ENCODE assay signal across 1 cellular context in the genomic region with DNA sequence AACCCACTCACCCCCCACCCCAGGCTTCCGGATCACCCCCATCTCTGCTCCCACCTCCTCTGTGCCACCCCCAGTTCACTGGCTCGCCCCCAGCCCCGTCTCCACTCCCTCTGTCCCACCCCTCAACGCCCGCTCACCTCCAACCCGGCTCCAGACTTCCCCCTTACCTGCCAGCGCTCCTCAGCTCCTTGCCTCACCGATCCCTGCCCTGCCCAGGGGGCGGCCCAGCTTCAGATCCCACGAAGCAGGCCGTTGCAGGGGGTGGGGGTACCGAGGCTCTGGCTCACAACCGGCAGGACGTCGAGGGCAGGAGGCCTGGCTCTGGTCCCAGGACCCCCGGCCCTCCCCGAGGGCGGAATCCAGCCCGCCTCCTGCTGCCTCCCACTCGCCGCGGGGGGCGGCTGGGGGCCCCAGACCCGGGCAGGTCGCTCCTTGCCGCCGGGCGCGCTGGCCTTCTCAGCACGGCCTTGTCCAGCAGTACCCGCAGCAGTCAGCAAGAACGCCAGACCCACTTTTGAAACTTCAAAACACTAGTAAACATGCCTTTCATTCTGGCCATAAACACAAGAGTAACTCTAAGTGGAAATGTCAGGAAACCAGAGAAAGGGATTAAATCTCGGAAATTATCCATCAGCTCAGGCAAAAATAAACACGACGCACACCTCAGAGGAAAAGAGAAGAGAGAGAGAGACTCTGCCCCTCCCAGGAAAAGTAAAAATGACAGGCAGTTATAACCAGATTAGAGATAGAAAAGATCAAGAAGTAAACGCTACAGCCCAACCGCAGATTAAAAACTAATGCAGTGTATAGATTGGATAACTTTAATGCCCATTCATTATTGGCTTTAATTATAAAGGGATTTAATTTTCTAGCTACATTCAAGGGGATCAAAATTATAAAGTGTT.
TF ChIP-seq lines count a peak whose summit lies in the region.

No MANE protein-coding gene starts in this region.

TF ChIP-seq in HEK293, 187 proteins besides CTCF, POLR2A, EP300 and RAD21 (continued from another document and continues in another):
- TF ChIP-seq, protein P1, sequence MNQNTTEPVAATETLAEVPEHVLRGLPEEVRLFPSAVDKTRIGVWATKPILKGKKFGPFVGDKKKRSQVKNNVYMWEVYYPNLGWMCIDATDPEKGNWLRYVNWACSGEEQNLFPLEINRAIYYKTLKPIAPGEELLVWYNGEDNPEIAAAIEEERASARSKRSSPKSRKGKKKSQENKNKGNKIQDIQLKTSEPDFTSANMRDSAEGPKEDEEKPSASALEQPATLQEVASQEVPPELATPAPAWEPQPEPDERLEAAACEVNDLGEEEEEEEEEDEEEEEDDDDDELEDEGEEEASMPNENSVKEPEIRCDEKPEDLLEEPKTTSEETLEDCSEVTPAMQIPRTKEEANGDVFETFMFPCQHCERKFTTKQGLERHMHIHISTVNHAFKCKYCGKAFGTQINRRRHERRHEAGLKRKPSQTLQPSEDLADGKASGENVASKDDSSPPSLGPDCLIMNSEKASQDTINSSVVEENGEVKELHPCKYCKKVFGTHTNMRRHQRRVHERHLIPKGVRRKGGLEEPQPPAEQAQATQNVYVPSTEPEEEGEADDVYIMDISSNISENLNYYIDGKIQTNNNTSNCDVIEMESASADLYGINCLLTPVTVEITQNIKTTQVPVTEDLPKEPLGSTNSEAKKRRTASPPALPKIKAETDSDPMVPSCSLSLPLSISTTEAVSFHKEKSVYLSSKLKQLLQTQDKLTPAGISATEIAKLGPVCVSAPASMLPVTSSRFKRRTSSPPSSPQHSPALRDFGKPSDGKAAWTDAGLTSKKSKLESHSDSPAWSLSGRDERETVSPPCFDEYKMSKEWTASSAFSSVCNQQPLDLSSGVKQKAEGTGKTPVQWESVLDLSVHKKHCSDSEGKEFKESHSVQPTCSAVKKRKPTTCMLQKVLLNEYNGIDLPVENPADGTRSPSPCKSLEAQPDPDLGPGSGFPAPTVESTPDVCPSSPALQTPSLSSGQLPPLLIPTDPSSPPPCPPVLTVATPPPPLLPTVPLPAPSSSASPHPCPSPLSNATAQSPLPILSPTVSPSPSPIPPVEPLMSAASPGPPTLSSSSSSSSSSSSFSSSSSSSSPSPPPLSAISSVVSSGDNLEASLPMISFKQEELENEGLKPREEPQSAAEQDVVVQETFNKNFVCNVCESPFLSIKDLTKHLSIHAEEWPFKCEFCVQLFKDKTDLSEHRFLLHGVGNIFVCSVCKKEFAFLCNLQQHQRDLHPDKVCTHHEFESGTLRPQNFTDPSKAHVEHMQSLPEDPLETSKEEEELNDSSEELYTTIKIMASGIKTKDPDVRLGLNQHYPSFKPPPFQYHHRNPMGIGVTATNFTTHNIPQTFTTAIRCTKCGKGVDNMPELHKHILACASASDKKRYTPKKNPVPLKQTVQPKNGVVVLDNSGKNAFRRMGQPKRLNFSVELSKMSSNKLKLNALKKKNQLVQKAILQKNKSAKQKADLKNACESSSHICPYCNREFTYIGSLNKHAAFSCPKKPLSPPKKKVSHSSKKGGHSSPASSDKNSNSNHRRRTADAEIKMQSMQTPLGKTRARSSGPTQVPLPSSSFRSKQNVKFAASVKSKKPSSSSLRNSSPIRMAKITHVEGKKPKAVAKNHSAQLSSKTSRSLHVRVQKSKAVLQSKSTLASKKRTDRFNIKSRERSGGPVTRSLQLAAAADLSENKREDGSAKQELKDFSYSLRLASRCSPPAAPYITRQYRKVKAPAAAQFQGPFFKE (tag by site-specific recombination; IDR thresholded peaks at IDR 0.05; ENCODE audit: borderline replicate concordance) = no peak
- TF ChIP-seq, protein P2, sequence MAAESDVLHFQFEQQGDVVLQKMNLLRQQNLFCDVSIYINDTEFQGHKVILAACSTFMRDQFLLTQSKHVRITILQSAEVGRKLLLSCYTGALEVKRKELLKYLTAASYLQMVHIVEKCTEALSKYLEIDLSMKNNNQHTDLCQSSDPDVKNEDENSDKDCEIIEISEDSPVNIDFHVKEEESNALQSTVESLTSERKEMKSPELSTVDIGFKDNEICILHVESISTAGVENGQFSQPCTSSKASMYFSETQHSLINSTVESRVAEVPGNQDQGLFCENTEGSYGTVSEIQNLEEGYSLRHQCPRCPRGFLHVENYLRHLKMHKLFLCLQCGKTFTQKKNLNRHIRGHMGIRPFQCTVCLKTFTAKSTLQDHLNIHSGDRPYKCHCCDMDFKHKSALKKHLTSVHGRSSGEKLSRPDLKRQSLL (tag by site-specific recombination; IDR thresholded peaks at IDR 0.05) = no peak
- TF ChIP-seq ZNF324 (tag by site-specific recombination; IDR thresholded peaks at IDR 0.05) (no peak), YY1 (tag by site-specific recombination; IDR thresholded peaks at IDR 0.05) (no peak; the same call in 1 of the 2 replicates), ZNF23 (tag by site-specific recombination; IDR thresholded peaks at IDR 0.05; ENCODE audit: borderline replicate concordance) (no peak), ZNF133 (tag by site-specific recombination; IDR thresholded peaks at IDR 0.05) (no peak), ZNF48 (tag by site-specific recombination; IDR thresholded peaks at IDR 0.05) (no peak), ZNF248 (tag by site-specific recombination; IDR thresholded peaks at IDR 0.05) (no peak), KLF10 (tag by site-specific recombination; IDR thresholded peaks at IDR 0.05) (no peak), ZNF747 (tag by site-specific recombination; IDR thresholded peaks at IDR 0.05) (no peak), KLF1 (tag by site-specific recombination; IDR thresholded peaks at IDR 0.05) (no peak), ZFP3 (tag by site-specific recombination; IDR thresholded peaks at IDR 0.05; ENCODE audit: low read depth) (no peak), ZNF501 (tag by site-specific recombination; IDR thresholded peaks at IDR 0.05) (no peak), ZNF629 (tag by site-specific recombination; IDR thresholded peaks at IDR 0.05) (no peak), ZNF114 (tag by site-specific recombination; IDR thresholded peaks at IDR 0.05) (no peak), ZNF701 (tag by site-specific recombination; IDR thresholded peaks at IDR 0.05) (no peak), ZNF221 (tag by site-specific recombination; IDR thresholded peaks at IDR 0.05; ENCODE audit: borderline replicate concordance) (no peak), ZNF596 (tag by site-specific recombination; IDR thresholded peaks at IDR 0.05) (no peak), ZNF558 (tag by site-specific recombination; IDR thresholded peaks at IDR 0.05) (no peak), ZNF830 (tag by site-specific recombination; IDR thresholded peaks at IDR 0.05; ENCODE audit: low read depth) (no peak), KLF8 (tag by site-specific recombination; IDR thresholded peaks at IDR 0.05) (no peak; the same call in 1 of the 2 replicates), ZIC2 (tag by site-specific recombination; IDR thresholded peaks at IDR 0.05) (peak; percentile 97), HOXA7 (CRISPR knock-in tag; IDR thresholded peaks at IDR 0.05; ENCODE audit: borderline replicate concordance) (no peak), ZNF423 (tag by site-specific recombination; IDR thresholded peaks at IDR 0.05) (no peak), ZNF335 (tag by site-specific recombination; conservative IDR thresholded peaks at IDR 0.05) (peak; percentile 90), ZNF624 (tag by site-specific recombination; IDR thresholded peaks at IDR 0.05) (no peak), REPIN1 (tag by site-specific recombination; IDR thresholded peaks at IDR 0.05; ENCODE audit: low read depth) (no peak), ZNF184 (tag by site-specific recombination; IDR thresholded peaks at IDR 0.05) (no peak), SALL2 (tag by site-specific recombination; IDR thresholded peaks at IDR 0.05; ENCODE audit: borderline replicate concordance) (no peak), ZNF292 (tag by site-specific recombination; IDR thresholded peaks at IDR 0.05; ENCODE audit: borderline replicate concordance, low read depth) (no peak), ZNF366 (tag by site-specific recombination; conservative IDR thresholded peaks at IDR 0.05) (0 out of 2 replicates have a peak, but pooled peaks have one; percentile 38), ZBTB8A (tag by site-specific recombination; IDR thresholded peaks at IDR 0.05) (no peak), ZNF24 (tag by site-specific recombination; IDR thresholded peaks at IDR 0.05) (no peak), ZNF600 (tag by site-specific recombination; IDR thresholded peaks at IDR 0.05) (no peak), GFI1B (tag by site-specific recombination; IDR thresholded peaks at IDR 0.05) (peak; percentile 46; the same call in 1 of the 2 replicates), ZNF433 (tag by site-specific recombination; IDR thresholded peaks at IDR 0.05; ENCODE audit: low read depth) (no peak), MZF1 (tag by site-specific recombination; IDR thresholded peaks at IDR 0.05; ENCODE audit: borderline replicate concordance) (no peak), ZNF645 (tag by site-specific recombination; IDR thresholded peaks at IDR 0.05) (no peak), ZNF664 (tag by site-specific recombination; IDR thresholded peaks at IDR 0.05) (no peak), ZBTB1 (tag by site-specific recombination; IDR thresholded peaks at IDR 0.05) (no peak), ZNF707 (tag by site-specific recombination; IDR thresholded peaks at IDR 0.05) (no peak), ZNF169 (tag by site-specific recombination; IDR thresholded peaks at IDR 0.05) (no peak), ZNF518A (tag by site-specific recombination; conservative IDR thresholded peaks at IDR 0.05; ENCODE audit: low read depth) (no peak), ZNF138 (tag by site-specific recombination; IDR thresholded peaks at IDR 0.05; ENCODE audit: borderline replicate concordance) (no peak), TCF7L2 (IDR thresholded peaks at IDR 0.05; ENCODE audit: borderline replicate concordance, low read depth, low read length) (peak; percentile 72)
- TF ChIP-seq, protein P3, sequence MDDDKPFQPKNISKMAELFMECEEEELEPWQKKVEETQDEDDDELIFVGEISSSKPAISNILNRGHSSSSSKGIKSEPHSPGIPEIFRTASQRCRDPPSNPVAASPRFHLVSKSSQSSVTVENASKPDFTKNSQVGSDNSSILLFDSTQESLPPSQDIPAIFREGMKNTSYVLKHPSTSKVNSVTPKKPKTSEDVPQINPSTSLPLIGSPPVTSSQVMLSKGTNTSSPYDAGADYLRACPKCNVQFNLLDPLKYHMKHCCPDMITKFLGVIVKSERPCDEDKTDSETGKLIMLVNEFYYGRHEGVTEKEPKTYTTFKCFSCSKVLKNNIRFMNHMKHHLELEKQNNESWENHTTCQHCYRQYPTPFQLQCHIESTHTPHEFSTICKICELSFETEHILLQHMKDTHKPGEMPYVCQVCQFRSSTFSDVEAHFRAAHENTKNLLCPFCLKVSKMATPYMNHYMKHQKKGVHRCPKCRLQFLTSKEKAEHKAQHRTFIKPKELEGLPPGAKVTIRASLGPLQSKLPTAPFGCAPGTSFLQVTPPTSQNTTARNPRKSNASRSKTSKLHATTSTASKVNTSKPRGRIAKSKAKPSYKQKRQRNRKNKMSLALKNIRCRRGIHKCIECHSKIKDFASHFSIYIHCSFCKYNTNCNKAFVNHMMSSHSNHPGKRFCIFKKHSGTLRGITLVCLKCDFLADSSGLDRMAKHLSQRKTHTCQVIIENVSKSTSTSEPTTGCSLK (tag by site-specific recombination; IDR thresholded peaks at IDR 0.05) = no peak
- TF ChIP-seq, protein P4, sequence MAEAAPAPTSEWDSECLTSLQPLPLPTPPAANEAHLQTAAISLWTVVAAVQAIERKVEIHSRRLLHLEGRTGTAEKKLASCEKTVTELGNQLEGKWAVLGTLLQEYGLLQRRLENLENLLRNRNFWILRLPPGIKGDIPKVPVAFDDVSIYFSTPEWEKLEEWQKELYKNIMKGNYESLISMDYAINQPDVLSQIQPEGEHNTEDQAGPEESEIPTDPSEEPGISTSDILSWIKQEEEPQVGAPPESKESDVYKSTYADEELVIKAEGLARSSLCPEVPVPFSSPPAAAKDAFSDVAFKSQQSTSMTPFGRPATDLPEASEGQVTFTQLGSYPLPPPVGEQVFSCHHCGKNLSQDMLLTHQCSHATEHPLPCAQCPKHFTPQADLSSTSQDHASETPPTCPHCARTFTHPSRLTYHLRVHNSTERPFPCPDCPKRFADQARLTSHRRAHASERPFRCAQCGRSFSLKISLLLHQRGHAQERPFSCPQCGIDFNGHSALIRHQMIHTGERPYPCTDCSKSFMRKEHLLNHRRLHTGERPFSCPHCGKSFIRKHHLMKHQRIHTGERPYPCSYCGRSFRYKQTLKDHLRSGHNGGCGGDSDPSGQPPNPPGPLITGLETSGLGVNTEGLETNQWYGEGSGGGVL (tag by site-specific recombination; IDR thresholded peaks at IDR 0.05) = no peak
